8 cellular contexts compared by ENCODE assay signal in genomic region chr2:200888719-200889625, GRCh38. TPM values are rescaled to one million over a fixed set of nuclear protein-coding genes. Genes with fewer than 3 reads are reported as not detected.
A peak's percentile ranks its signal among the peaks of the same experiment; 100 is the strongest.
DNase-seq lines count a peak whose midpoint lies in the region; ATAC-seq, FAIRE-seq and TF ChIP-seq lines count a peak whose summit lies in the region.

A gene with protein sequence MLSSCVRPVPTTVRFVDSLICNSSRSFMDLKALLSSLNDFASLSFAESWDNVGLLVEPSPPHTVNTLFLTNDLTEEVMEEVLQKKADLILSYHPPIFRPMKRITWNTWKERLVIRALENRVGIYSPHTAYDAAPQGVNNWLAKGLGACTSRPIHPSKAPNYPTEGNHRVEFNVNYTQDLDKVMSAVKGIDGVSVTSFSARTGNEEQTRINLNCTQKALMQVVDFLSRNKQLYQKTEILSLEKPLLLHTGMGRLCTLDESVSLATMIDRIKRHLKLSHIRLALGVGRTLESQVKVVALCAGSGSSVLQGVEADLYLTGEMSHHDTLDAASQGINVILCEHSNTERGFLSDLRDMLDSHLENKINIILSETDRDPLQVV (plus strand): TSS chr2:200889371. CDS start chr2:200891944, 2,573 bp downstream.
Gene PPIL3, minus strand, starts transcription at chr2:200889077. Its CDS starts 1,462 bp downstream, at chr2:200887615.

- H3K27ac ChIP-seq in ACC112 (ENCODE audit: low read depth, low read length) (peak within 1 kb of the TSS; percentile 96), WERI-Rb-1 (peak within 1 kb of the TSS; percentile 91), mammary epithelial cell (ENCODE audit: insufficient read depth, low read depth, low read length) (peak within 1 kb of the TSS; percentile 92), iPS-20b (ENCODE audit: low read length) (peak within 1 kb of the TSS; percentile 87), small intestine (ENCODE audit: low read depth in 1 of 2, low read length in 1 of 2) (peak within 1 kb of the TSS; percentile 89 to 98)

- H4K20me1 ChIP-seq in mammary epithelial cell (ENCODE audit: insufficient read depth, low read length) = no peaks in the 10 kb centered on the region

- DNase-seq in NCI-H2227 (lab: John Stamatoyannopoulos, UW; ENCODE audit: unreplicated experiment) = peak; percentile 100
- DNase-seq in WERI-Rb-1 = peak; percentile 97
- DNase-seq in mammary epithelial cell = peak; percentile 98
- DNase-seq in small intestine = peak; percentile 98

- H3K9ac ChIP-seq in mammary epithelial cell (ENCODE audit: insufficient read depth, low read length) = peak within 1 kb of the TSS; percentile 98
- H3K9ac ChIP-seq in iPS-20b (ENCODE audit: low read depth, low read length) = peak within 1 kb of the TSS; percentile 98

- TSS peak; percentile 32 for BruUV-seq in mammary epithelial cell (replicated peaks; lab: Mats Ljungman, UMichigan)

- H3K36me3 ChIP-seq in ACC112 (ENCODE audit: insufficient read depth, low read length) (peaks cover 6% of the 10 kb centered on the region), WERI-Rb-1 (peaks cover 29% of the 10 kb centered on the region), mammary epithelial cell (ENCODE audit: insufficient read depth, low read length) (peaks cover 5% of the 10 kb centered on the region), iPS-20b (ENCODE audit: insufficient read depth, low read depth, low read length) (peaks cover 34% of the 10 kb centered on the region), small intestine (ENCODE audit: control insufficient read depth in 2 of 2, insufficient read depth in 2 of 2, low read length in 2 of 2) (no peaks in the 10 kb centered on the region)

- H3K27me3 ChIP-seq in ACC112 (ENCODE audit: insufficient read depth, low read length) (no peaks in the 10 kb centered on the region), WERI-Rb-1 (ENCODE audit: insufficient read depth, low read depth, severe bottlenecking) (no peaks in the 10 kb centered on the region), mammary epithelial cell (ENCODE audit: insufficient read depth, low read length) (no peaks in the 10 kb centered on the region), iPS-20b (ENCODE audit: insufficient read depth, low read length) (no peaks in the 10 kb centered on the region), small intestine (ENCODE audit: control insufficient read depth in 2 of 2, insufficient read depth in 2 of 2, low read length in 2 of 2) (no peaks in the 10 kb centered on the region)

- TF ChIP-seq CTCF in WERI-Rb-1 (IDR thresholded peaks at IDR 0.05; ENCODE audit: low read depth, low read length) = no peak
- no peak for TF ChIP-seq CTCF in mammary epithelial cell (conservative IDR thresholded peaks at IDR 0.05 in 1 of 2, IDR thresholded peaks at IDR 0.05 in 1 of 2; ENCODE audit: extremely low read depth in 1 of 2, insufficient read depth in 1 of 2, low read depth in 1 of 2, low read length in 2 of 2)

- dilution Hi-C loops in mammary epithelial cell (cut with HindIII; ENCODE audit: low sequenced_read_pairs) = no loop called here

- H3K79me2 ChIP-seq in ACC112 (ENCODE audit: control insufficient read depth, insufficient read depth, low read length, unreplicated experiment) (peaks cover 53% of the 10 kb centered on the region), mammary epithelial cell (ENCODE audit: insufficient read depth, low read length) (peaks cover 62% of the 10 kb centered on the region)

- no peak for FAIRE-seq in small intestine (lab: Jason Lieb, UNC)

- H3K4me1 ChIP-seq in ACC112 (ENCODE audit: control insufficient read depth, insufficient read depth, low read length, unreplicated experiment) (peaks cover 16% of the 10 kb centered on the region), mammary epithelial cell (ENCODE audit: insufficient read depth, low read length) (peaks cover 5% of the 10 kb centered on the region), iPS-20b (ENCODE audit: insufficient read depth, low read length) (peaks cover 4% of the 10 kb centered on the region; the same call in 1 of the 2 replicates), small intestine (ENCODE audit: control insufficient read depth in 2 of 2, insufficient read depth in 1 of 2, low read depth in 1 of 2, low read length in 1 of 2) (peaks cover 0 to 4% of the 10 kb centered on the region in 2 donors)

- in situ Hi-C loops in mammary epithelial cell (cut with MboI; ENCODE audit: low sequenced_read_pairs in 2 of 2) = no loop called here

- H3K4me3 ChIP-seq in ACC112 (ENCODE audit: low read depth, low read length) (peak within 1 kb of the TSS; percentile 93), WERI-Rb-1 (ENCODE audit: low read depth, low read length) (peak within 1 kb of the TSS; percentile 99), mammary epithelial cell (replicated peaks in 1 of 3; ENCODE audit: insufficient read depth in 1 of 3, low read depth in 2 of 3, low read length in 3 of 3) (peak within 1 kb of the TSS; percentile 77 to 97 (median 85)), iPS-20b (ENCODE audit: low read length) (peak within 1 kb of the TSS; percentile 94), small intestine (ENCODE audit: low read depth in 1 of 2, low read length in 2 of 2) (peak within 1 kb of the TSS; percentile 60 to 69)

- CTCF ChIA-PET in mammary epithelial cell (lab: Charles Lee; ENCODE audit: low non-redundant PET) = interaction anchor here (0.6 to 0.8 kb wide), 3 partner anchors 22 to 345 kb away, joined by 3 to 4 read pairs (median 3); no protein-coding TSS in a partner anchor

- ATAC-seq in GM18873 (IDR thresholded peaks at IDR 0.05; ENCODE audit: low FRiP score, unreplicated experiment) = peak; percentile 81
- ATAC-seq in HG03139 (IDR thresholded peaks at IDR 0.05; ENCODE audit: unreplicated experiment) = peak; percentile 89

- WGBS in mammary epithelial cell (ENCODE audit: low coverage, missing lambda C conversion rate) = 1% methylated on average over 28 of the region's 49 CpGs
- WGBS in small intestine, 3 donors = 0 to 1% (median 0%) methylated on average over 49 of the region's 49 CpGs

- no peaks in the 10 kb centered on the region for H3K9me3 ChIP-seq in WERI-Rb-1 (ENCODE audit: severe bottlenecking)
- H3K9me3 ChIP-seq in mammary epithelial cell (replicated peaks; ENCODE audit: insufficient read depth, low read length) = no peaks in the 10 kb centered on the region
- H3K9me3 ChIP-seq in iPS-20b (ENCODE audit: insufficient read depth, low read depth, low read length) = no peaks in the 10 kb centered on the region
- no peaks in the 10 kb centered on the region for H3K9me3 ChIP-seq in small intestine (ENCODE audit: control insufficient read depth, low read depth)

- H2AFZ ChIP-seq in ACC112 (ENCODE audit: low read length, unreplicated experiment) = peak within 1 kb of the TSS; percentile 95
- peak within 1 kb of the TSS; percentile 96 for H2AFZ ChIP-seq in mammary epithelial cell (ENCODE audit: low read depth, low read length)

- H3K4me2 ChIP-seq in mammary epithelial cell (ENCODE audit: insufficient read depth, low read depth, low read length) = peak within 1 kb of the TSS; percentile 93

- intact Hi-C loops in mammary epithelial cell (cut with micrococcal nuclease) = loop anchor here (1.0 to 5.0 kb wide), 6 partner anchors 24 to 343 kb away; partner anchors contain the start of genes CLK1 and HYCC2

RNA-seq across cellular contexts. Expression of the first gene that starts in this region (rescaled TPM):
- total RNA-seq in mammary epithelial cell = 10 to 100 TPM; 18.0 to 23.2 TPM
- polyA plus RNA-seq in mammary epithelial cell (42.9 TPM), small intestine (10 to 100 TPM; 17.6 to 33.2 (median 32.0) TPM)
- polyA minus RNA-seq in mammary epithelial cell = 34.2 TPM

RNA-seq across cellular contexts. Expression of gene PPIL3, which starts in this region (rescaled TPM):
- 10 to 100 TPM; 18.5 to 45.1 TPM for total RNA-seq in mammary epithelial cell
- polyA plus RNA-seq in mammary epithelial cell (23.0 TPM), small intestine (10 to 100 TPM; 14.1 to 17.9 (median 14.6) TPM)
- polyA minus RNA-seq in mammary epithelial cell = 20.4 TPM

Comparison
In these comparisons a context has a peak if more than half of its experiments do, and no peak if none do; other contexts are left out.
1. Peak in every context shown above with its lines: DNase-seq, ATAC-seq, H3K4me3 ChIP-seq and H3K27ac ChIP-seq.